Comparison of ENCODE assay signal across 16 cellular contexts in the genomic region with DNA sequence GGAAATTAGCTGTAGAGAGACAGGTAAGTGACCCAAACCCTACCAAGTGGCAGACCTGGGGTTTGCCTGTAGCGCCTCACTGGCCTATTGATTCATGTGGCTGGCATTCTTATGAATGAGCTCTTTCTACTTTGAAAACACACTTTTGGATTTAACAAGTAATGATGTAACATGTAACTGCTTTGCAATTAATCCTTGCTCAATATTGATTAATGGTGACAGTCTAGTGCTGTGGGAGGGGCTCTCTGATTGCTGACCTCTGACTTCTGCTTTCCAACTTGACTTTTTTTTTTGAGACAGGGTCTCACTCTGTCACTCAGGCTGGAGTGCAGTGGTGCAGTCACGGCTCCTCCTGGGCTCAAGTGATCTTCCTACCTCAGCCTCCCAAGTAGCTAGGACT.
DNase-seq lines count a peak whose midpoint lies in the region; ATAC-seq and TF ChIP-seq lines count a peak whose summit lies in the region.
"Had no signal": no experiment of that assay in that cellular context is flagged by ENCODE, and none has a peak within 500 bp of the region (broad histone marks: within the 10 kb centered on the region; RNA-seq: fewer than 3 reads in every experiment).

No MANE protein-coding gene starts in this region.

- H3K36me3 ChIP-seq in BE2C = no peaks in the 10 kb centered on the region
- H3K36me3 ChIP-seq: esophagus squamous epithelium, suprapubic skin had no signal

- no peaks in the 10 kb centered on the region for H3K36me3 Mint-ChIP-seq in Calu3 (ENCODE audit: insufficient read depth, unreplicated experiment)

- H3K4me1 ChIP-seq in BE2C = no peaks in the 10 kb centered on the region
- H3K4me1 ChIP-seq: esophagus squamous epithelium, Peyer's patch, suprapubic skin had no signal

- TF ChIP-seq CTCF in Calu3 (IDR thresholded peaks at IDR 0.05; ENCODE audit: unreplicated experiment) = no peak
- no peak for TF ChIP-seq CTCF in coronary artery (IDR thresholded peaks at IDR 0.05)
- TF ChIP-seq CTCF in BE2C (IDR thresholded peaks at IDR 0.05; ENCODE audit: low read depth, low read length) = no peak

- peak; percentile 72 for ATAC-seq in sciatic nerve
- no peak for ATAC-seq in GM21360 (IDR thresholded peaks at IDR 0.05; ENCODE audit: unreplicated experiment)
- ATAC-seq: activated naive CD8-positive, alpha-beta T cell treated with anti-CD3 and anti-CD28 coated beads, Interleukin-2, amount 50 U/mL, for 24 hours had no signal

- no TSS peak for BruUV-seq in Calu3 (replicated peaks; lab: Mats Ljungman, UMichigan)

- no peaks in the 10 kb centered on the region for H3K27me3 Mint-ChIP-seq in Calu3 (ENCODE audit: unreplicated experiment)

- H3K4me3 ChIP-seq in coronary artery (no peak overlapping the region), BE2C (ENCODE audit: low read depth, low read length) (no peak overlapping the region)
- H3K4me3 ChIP-seq: esophagus squamous epithelium, Peyer's patch, suprapubic skin had no signal

- no peaks in the 10 kb centered on the region for H3K9me3 ChIP-seq in BE2C
- H3K9me3 ChIP-seq: esophagus squamous epithelium, Peyer's patch, suprapubic skin had no signal

- CTCF ChIA-PET in Calu3 (lab: Charles Lee) = interaction anchor here (1.0 kb wide), 2 partner anchors 50 to 81 kb away, joined by 3 to 5 read pairs; no protein-coding TSS in a partner anchor

- H3K27ac ChIP-seq in coronary artery = peak overlapping the region; percentile 61 to 80
- H3K27ac ChIP-seq: esophagus squamous epithelium, Peyer's patch, suprapubic skin had no signal

- H3K27ac Mint-ChIP-seq in Calu3 (ENCODE audit: unreplicated experiment) = peak overlapping the region; percentile 39
- H3K27ac Mint-ChIP-seq: T-helper 1 cell treated with Interleukin-12 subunit alpha and Interleukin-12 subunit beta and Interleukin-4 antibody, amounts not matched to agents 30 μg/mL and 1 μg/mL, for 36 hours had no signal

- no peaks in the 10 kb centered on the region for H3K9me3 Mint-ChIP-seq in Calu3 (ENCODE audit: low read depth, unreplicated experiment)
- H3K9me3 Mint-ChIP-seq: activated naive CD8-positive, alpha-beta T cell treated with anti-CD3 and anti-CD28 coated beads, Interleukin-2, amount 50 U/mL, for 24 hours; T-helper 1 cell treated with Interleukin-12 subunit alpha and Interleukin-12 subunit beta and Interleukin-4 antibody, amounts not matched to agents 30 μg/mL and 1 μg/mL, for 36 hours had no signal

- intact Hi-C loops in Calu3 (cut with micrococcal nuclease; ENCODE audit: unreplicated experiment) (no loop called here), sciatic nerve (cut with DNase I) (no loop called here)

- H3K4me1 Mint-ChIP-seq in Calu3 (ENCODE audit: low read depth, unreplicated experiment) = peaks cover 7% of the 10 kb centered on the region

- DNase-seq in Calu3 = no peak
- peak; percentile 65 to 91 for DNase-seq in NOMO-1 (lab: John Stamatoyannopoulos, UW; ENCODE audit: unreplicated experiment in 2 of 2)
- no peak for DNase-seq in coronary artery (ENCODE audit: low spot score)
- DNase-seq in sciatic nerve (ENCODE audit: low spot score) = no peak
- DNase-seq in activated CD8-positive, alpha-beta memory T cell treated with anti-CD3 and anti-CD28 coated beads for 24 hours = no peak
- no peak for DNase-seq in BE2C
- DNase-seq in EL = no peak
- DNase-seq: activated naive CD8-positive, alpha-beta T cell treated with anti-CD3 and anti-CD28 coated beads, Interleukin-2, amount 50 U/mL, for 24 hours; activated T-cell treated with anti-CD3 and anti-CD28 coated beads for 4 hours; DMS79 treated with DMSO at 0.1 percent for 48 hours; esophagus squamous epithelium; NCI-H345; Peyer's patch had no signal

- H3K27me3 ChIP-seq in BE2C = no peaks in the 10 kb centered on the region
- H3K27me3 ChIP-seq: esophagus squamous epithelium, Peyer's patch, suprapubic skin had no signal

- no peak overlapping the region for H3K4me3 Mint-ChIP-seq in Calu3 (ENCODE audit: low read depth, unreplicated experiment)
- H3K4me3 Mint-ChIP-seq: activated naive CD8-positive, alpha-beta T cell treated with anti-CD3 and anti-CD28 coated beads, Interleukin-2, amount 50 U/mL, for 24 hours; T-helper 1 cell treated with Interleukin-12 subunit alpha and Interleukin-12 subunit beta and Interleukin-4 antibody, amounts not matched to agents 30 μg/mL and 1 μg/mL, for 36 hours had no signal

Comparison
In these comparisons a context has a peak if more than half of its experiments do, and no peak if none do; other contexts are left out.
1. DNase-seq: peak in NOMO-1 (2 of 2); none in Calu3 (single experiment), coronary artery (single experiment), sciatic nerve (single experiment), activated CD8-positive, alpha-beta memory T cell treated with anti-CD3 and anti-CD28 coated beads for 24 hours (single experiment), BE2C (single experiment) and EL (single experiment).